Comparison of ENCODE assay signal across 13 cellular contexts in the genomic region with DNA sequence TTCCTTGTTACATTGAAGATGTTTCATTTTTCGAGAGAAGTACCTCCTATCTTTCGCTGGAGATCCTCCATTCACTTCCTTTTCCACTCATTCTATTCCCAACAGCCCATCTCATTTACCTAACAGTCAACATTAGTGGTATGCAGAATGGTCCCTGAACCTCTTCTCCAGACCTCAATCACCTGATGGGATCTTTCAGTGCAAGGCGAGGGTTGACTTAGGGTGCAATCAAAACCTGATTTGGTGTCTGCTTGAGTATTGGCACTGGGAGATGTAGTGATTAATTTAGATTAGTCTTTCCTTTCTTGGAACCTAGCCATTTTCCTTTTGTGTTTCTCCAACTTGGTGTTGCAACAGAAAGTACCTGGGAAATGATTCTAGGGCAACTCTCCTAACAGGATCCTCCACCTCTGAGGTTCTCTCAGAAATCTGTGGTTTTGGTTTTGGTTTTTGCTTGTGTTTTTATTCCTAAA. TPM values are rescaled to one million over a fixed set of nuclear protein-coding genes. Genes with fewer than 3 reads are reported as not detected.
DNase-seq lines count a peak whose midpoint lies in the region; ATAC-seq and TF ChIP-seq lines count a peak whose summit lies in the region.
"Had no signal": no experiment of that assay in that cellular context is flagged by ENCODE, and none has a peak within 500 bp of the region (broad histone marks: within the 10 kb centered on the region; RNA-seq: fewer than 3 reads in every experiment).

No MANE protein-coding gene starts in this region.

- peaks cover 29% of the 10 kb centered on the region for H3K4me1 Mint-ChIP-seq in activated CD8-positive, alpha-beta memory T cell treated with anti-CD3 and anti-CD28 coated beads, Interleukin-2, amount 10 ng/mL, durations not matched to agents 7 days and 5 days
- peaks cover 20% of the 10 kb centered on the region for H3K4me1 Mint-ChIP-seq in activated T-helper 2 cell treated with anti-CD3 and anti-CD28 coated beads, Interferon-gamma antibody, Interleukin-2, Interleukin-4, amounts not matched to agents 10 μg/mL and 5 μg/mL and 100 μg/mL, durations not matched to agents 14 hours and 24 hours and 36 hours (ENCODE audit: low read depth)
- H3K4me1 Mint-ChIP-seq in naive B cell: peaks cover 5 to 11% (median 11%) of the 10 kb centered on the region in 3 donors

- no peak overlapping the region for H3K4me3 Mint-ChIP-seq in activated CD8-positive, alpha-beta memory T cell treated with anti-CD3 and anti-CD28 coated beads, Interleukin-2, amount 10 ng/mL, durations not matched to agents 7 days and 5 days
- no peak overlapping the region for H3K4me3 Mint-ChIP-seq in activated T-helper 2 cell treated with anti-CD3 and anti-CD28 coated beads, Interferon-gamma antibody, Interleukin-2, Interleukin-4, amounts not matched to agents 10 μg/mL and 5 μg/mL and 100 μg/mL, durations not matched to agents 14 hours and 24 hours and 36 hours (ENCODE audit: low read depth)
- H3K4me3 Mint-ChIP-seq in naive B cell: no peak overlapping the region

- no peaks in the 10 kb centered on the region for H3K9me3 Mint-ChIP-seq in activated CD8-positive, alpha-beta memory T cell treated with anti-CD3 and anti-CD28 coated beads, Interleukin-2, amount 10 ng/mL, durations not matched to agents 7 days and 5 days (ENCODE audit: low read depth)
- H3K9me3 Mint-ChIP-seq in activated T-helper 2 cell treated with anti-CD3 and anti-CD28 coated beads, Interferon-gamma antibody, Interleukin-2, Interleukin-4, amounts not matched to agents 10 μg/mL and 5 μg/mL and 100 μg/mL, durations not matched to agents 14 hours and 24 hours and 36 hours: no peaks in the 10 kb centered on the region
- H3K9me3 Mint-ChIP-seq in naive B cell: no peaks in the 10 kb centered on the region

- no peak for TF ChIP-seq CTCF in brain microvascular endothelial cell (IDR thresholded peaks at IDR 0.05; ENCODE audit: low read depth, low read length, missing control alignments)

- peaks cover 18% of the 10 kb centered on the region for H3K36me3 Mint-ChIP-seq in activated CD8-positive, alpha-beta memory T cell treated with anti-CD3 and anti-CD28 coated beads, Interleukin-2, amount 10 ng/mL, durations not matched to agents 7 days and 5 days
- peaks cover 37% of the 10 kb centered on the region for H3K36me3 Mint-ChIP-seq in activated T-helper 2 cell treated with anti-CD3 and anti-CD28 coated beads, Interferon-gamma antibody, Interleukin-2, Interleukin-4, amounts not matched to agents 10 μg/mL and 5 μg/mL and 100 μg/mL, durations not matched to agents 14 hours and 24 hours and 36 hours (ENCODE audit: low read depth)
- H3K36me3 Mint-ChIP-seq in naive B cell: peaks cover 13 to 22% of the 10 kb centered on the region in 2 donors

- no peak for DNase-seq in activated CD8-positive, alpha-beta memory T cell treated with anti-CD3 and anti-CD28 coated beads, Interleukin-2, amount 10 ng/mL, durations not matched to agents 7 days and 5 days
- DNase-seq in activated CD8-positive, alpha-beta memory T cell treated with anti-CD3 and anti-CD28 coated beads, Interleukin-2, amount 50 U/mL, for 48 hours: no peak
- DNase-seq in M059J (ENCODE audit: low read depth) (peak; percentile 74), naive B cell (no peak), HuH-7 (ENCODE audit: low spot score) (no peak), brain microvascular endothelial cell (no peak), AG08395 (ENCODE audit: low spot score) (no peak)
- no peak for DNase-seq in activated T-helper 2 cell treated with anti-CD3 and anti-CD28 coated beads, Interferon-gamma antibody, Interleukin-2, Interleukin-4, amounts not matched to agents 10 μg/mL and 5 μg/mL and 100 μg/mL, durations not matched to agents 14 hours and 24 hours and 36 hours (ENCODE audit: low spot score)
- DNase-seq: DMS79 treated with DMSO at 0.1 percent for 48 hours, heart right ventricle, NCI-H2171, Right ventricle myocardium superior had no signal

- CTCF ChIA-PET in activated CD8-positive, alpha-beta memory T cell treated with anti-CD3 and anti-CD28 coated beads, Interleukin-2, amount 10 ng/mL, durations not matched to agents 7 days and 5 days (lab: Charles Lee): interaction anchor here (0.9 kb wide), 1 partner anchor 15 kb away, joined by 4 read pairs; no protein-coding TSS in a partner anchor

- intact Hi-C loops in activated T-helper 2 cell treated with anti-CD3 and anti-CD28 coated beads, Interferon-gamma antibody, Interleukin-2, Interleukin-4, amounts not matched to agents 10 μg/mL and 5 μg/mL and 100 μg/mL, durations not matched to agents 14 hours and 24 hours and 36 hours (cut with micrococcal nuclease): loop anchor here (5.0 kb wide), 1 partner anchor 75 kb away; no protein-coding TSS in a partner anchor

- no peaks in the 10 kb centered on the region for H3K27me3 ChIP-seq in brain microvascular endothelial cell (replicated peaks)
- H3K27me3 ChIP-seq: heart right ventricle had no signal

- peak; percentile 2 for ATAC-seq in activated CD8-positive, alpha-beta memory T cell treated with anti-CD3 and anti-CD28 coated beads, Interleukin-2, amount 10 ng/mL, durations not matched to agents 7 days and 5 days
- ATAC-seq in naive B cell (ENCODE audit: low read depth in 2 of 2): no peak

- in situ Hi-C loops in brain microvascular endothelial cell (cut with HindIII; ENCODE audit: low pct_ligation_motif_present, low sequenced_read_pairs): no loop called here

- no peak overlapping the region for H3K27ac ChIP-seq in brain microvascular endothelial cell
- H3K27ac ChIP-seq: parathyroid adenoma had no signal

- H3K4me3 ChIP-seq in brain microvascular endothelial cell (ENCODE audit: low read depth, low read length): no peak overlapping the region
- H3K4me3 ChIP-seq: heart right ventricle had no signal

- peaks cover 25% of the 10 kb centered on the region for H3K36me3 ChIP-seq in brain microvascular endothelial cell (replicated peaks)

- no peaks in the 10 kb centered on the region for H3K27me3 Mint-ChIP-seq in activated CD8-positive, alpha-beta memory T cell treated with anti-CD3 and anti-CD28 coated beads, Interleukin-2, amount 10 ng/mL, durations not matched to agents 7 days and 5 days
- no peaks in the 10 kb centered on the region for H3K27me3 Mint-ChIP-seq in activated T-helper 2 cell treated with anti-CD3 and anti-CD28 coated beads, Interferon-gamma antibody, Interleukin-2, Interleukin-4, amounts not matched to agents 10 μg/mL and 5 μg/mL and 100 μg/mL, durations not matched to agents 14 hours and 24 hours and 36 hours (ENCODE audit: low read depth)
- no peaks in the 10 kb centered on the region for H3K27me3 Mint-ChIP-seq in naive B cell

- H3K27ac Mint-ChIP-seq in activated CD8-positive, alpha-beta memory T cell treated with anti-CD3 and anti-CD28 coated beads, Interleukin-2, amount 10 ng/mL, durations not matched to agents 7 days and 5 days: peak overlapping the region; percentile 32
- H3K27ac Mint-ChIP-seq in activated T-helper 2 cell treated with anti-CD3 and anti-CD28 coated beads, Interferon-gamma antibody, Interleukin-2, Interleukin-4, amounts not matched to agents 10 μg/mL and 5 μg/mL and 100 μg/mL, durations not matched to agents 14 hours and 24 hours and 36 hours: peak overlapping the region; percentile 42
- peak overlapping the region in 4 of 6 donors; percentile 50 to 86 (median 77) for H3K27ac Mint-ChIP-seq in naive B cell

RNA-seq across cellular contexts. Expression of gene DDX3X, which starts 18.4 kb away (rescaled TPM):
- total RNA-seq in activated CD8-positive, alpha-beta memory T cell treated with anti-CD3 and anti-CD28 coated beads, Interleukin-2, amount 10 ng/mL, durations not matched to agents 7 days and 5 days: 100 to 1,000 TPM; 198 to 253 TPM
- total RNA-seq in M059J (2014; rRNA removed; shearing (Covaris generic)): 145 and 209 TPM in 2 replicates
- total RNA-seq in activated T-helper 2 cell treated with anti-CD3 and anti-CD28 coated beads, Interferon-gamma antibody, Interleukin-2, Interleukin-4, amounts not matched to agents 10 μg/mL and 5 μg/mL and 100 μg/mL, durations not matched to agents 14 hours and 24 hours and 36 hours: 250 and 251 TPM in 2 replicates
- polyA plus RNA-seq in naive B cell (ENCODE audit: low read depth in 6 of 6): 100 to 1,000 TPM in 5 of 6 donors, 10 to 100 TPM in 1; 96.7 to 193 (median 158) TPM
